In the genomic region with DNA sequence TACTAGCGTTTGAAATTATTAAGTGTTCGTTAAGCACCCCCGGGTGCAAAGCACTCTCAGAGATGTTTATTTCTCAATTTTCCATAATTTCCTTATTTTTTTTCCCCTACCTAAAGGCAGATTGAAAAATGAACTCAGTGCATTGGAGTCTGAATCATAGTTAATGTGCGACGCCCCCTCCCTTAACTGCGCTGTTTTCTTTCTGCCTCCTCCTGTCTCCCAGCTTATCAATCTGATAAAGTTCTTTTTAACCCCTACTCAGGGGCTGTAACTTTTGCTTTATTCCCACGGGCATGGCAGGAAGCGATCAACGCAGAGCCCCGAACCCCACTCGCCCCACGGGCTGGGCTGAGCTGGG, we compare ENCODE assay signal across 8 cellular contexts. TPM values are rescaled to one million over a fixed set of nuclear protein-coding genes. Genes with fewer than 3 reads are reported as not detected.
DNase-seq lines count a peak whose midpoint lies in the region; ATAC-seq and TF ChIP-seq lines count a peak whose summit lies in the region.

No MANE protein-coding gene starts in this region.

- peaks cover 4 to 20% of the 10 kb centered on the region in 2 donors for H3K4me1 ChIP-seq in ascending aorta
- H3K4me1 ChIP-seq in right lobe of liver, result peaks cover 0 to 12% (median 0%) of the 10 kb centered on the region in 4 donors
- H3K4me1 ChIP-seq in tibial artery, result peaks cover 0 to 26% (median 14%) of the 10 kb centered on the region in 4 donors

- peaks cover 31% of the 10 kb centered on the region for H3K4me1 Mint-ChIP-seq in activated CD4-positive, alpha-beta T cell treated with anti-CD3 and anti-CD28 coated beads for 36 hours

- H3K9me3 ChIP-seq in ascending aorta (no peaks in the 10 kb centered on the region), right lobe of liver (no peaks in the 10 kb centered on the region), tibial artery (no peaks in the 10 kb centered on the region)

- peaks cover 3% of the 10 kb centered on the region for H3K36me3 Mint-ChIP-seq in activated CD4-positive, alpha-beta T cell treated with anti-CD3 and anti-CD28 coated beads for 36 hours (ENCODE audit: low read depth)

- TF ChIP-seq CTCF in ascending aorta (IDR thresholded peaks at IDR 0.05), result no peak
- TF ChIP-seq CTCF in right lobe of liver (IDR thresholded peaks at IDR 0.05), result no peak
- no peak for TF ChIP-seq CTCF in tibial artery (IDR thresholded peaks at IDR 0.05)

- H3K27me3 ChIP-seq in ascending aorta (no peaks in the 10 kb centered on the region), right lobe of liver (peaks cover 0 to 18% of the 10 kb centered on the region in 2 donors), tibial artery (peaks cover 0 to 56% of the 10 kb centered on the region in 2 donors)

- peak overlapping the region; percentile 65 for H3K4me3 Mint-ChIP-seq in activated CD4-positive, alpha-beta T cell treated with anti-CD3 and anti-CD28 coated beads for 36 hours

- H3K4me3 ChIP-seq in ascending aorta (peak overlapping the region; percentile 63 to 66), right lobe of liver (peak overlapping the region; percentile 21 to 52 (median 29)), tibial artery (peak overlapping the region; percentile 27 to 47)

- no peaks in the 10 kb centered on the region for H3K36me3 ChIP-seq in ascending aorta
- H3K36me3 ChIP-seq in right lobe of liver, result no peaks in the 10 kb centered on the region
- no peaks in the 10 kb centered on the region for H3K36me3 ChIP-seq in tibial artery

- no peaks in the 10 kb centered on the region for H3K27me3 Mint-ChIP-seq in activated CD4-positive, alpha-beta T cell treated with anti-CD3 and anti-CD28 coated beads for 36 hours

- peak; percentile 8 for ATAC-seq in activated CD4-positive, alpha-beta T cell treated with anti-CD3 and anti-CD28 coated beads for 36 hours
- ATAC-seq in right lobe of liver (no peak), GM21737 (IDR thresholded peaks at IDR 0.05; ENCODE audit: unreplicated experiment) (no peak), HG02798 (IDR thresholded peaks at IDR 0.05; ENCODE audit: poor library complexity, unreplicated experiment) (no peak)

- CTCF ChIA-PET in activated CD4-positive, alpha-beta T cell treated with anti-CD3 and anti-CD28 coated beads for 36 hours (lab: Charles Lee), result interaction anchor here (0.6 to 4.4 kb wide), 32 partner anchors 9 to 740 kb away, joined by 3 to 36 read pairs (median 4); a partner anchor contains a TSS

- WGBS in right lobe of liver (ENCODE audit: insufficient coverage, low coverage, low lambda C conversion rate, missing lambda C conversion rate), result 20% methylated on average over 10 of the region's 12 CpGs

- intact Hi-C loops in activated CD4-positive, alpha-beta T cell treated with anti-CD3 and anti-CD28 coated beads for 36 hours (cut with DNase I, micrococcal nuclease), result loop anchor here (1.0 to 5.0 kb wide), 6 partner anchors 134 to 572 kb away; a partner anchor contains a TSS
- intact Hi-C loops in ascending aorta (cut with DNase I) (loop anchor here (1.0 kb wide), 2 partner anchors 134 to 352 kb away; no protein-coding TSS in a partner anchor), right lobe of liver (cut with DNase I) (loop anchor here (5.0 to 10.0 kb wide), 3 partner anchors 127 to 355 kb away; no protein-coding TSS in a partner anchor), tibial artery (cut with DNase I; ENCODE audit: low total_unique reads) (loop anchor here (2.0 to 5.0 kb wide), 2 partner anchors 135 to 351 kb away; no protein-coding TSS in a partner anchor)

- H3K27ac Mint-ChIP-seq in activated CD4-positive, alpha-beta T cell treated with anti-CD3 and anti-CD28 coated beads for 36 hours, result peak overlapping the region; percentile 38

- no peak for DNase-seq in activated CD4-positive, alpha-beta T cell treated with anti-CD3 and anti-CD28 coated beads for 36 hours
- no peak for DNase-seq in activated CD4-positive, alpha-beta T cell treated with anti-CD3 and anti-CD28 coated beads, Interleukin-2, amount 50 U/mL, for 48 hours
- DNase-seq in ascending aorta (ENCODE audit: low spot score in 2 of 2) (no peak), right lobe of liver (no peak), tibial artery (no peak), EL (no peak)

- POLR2A ChIA-PET in activated CD4-positive, alpha-beta T cell treated with anti-CD3 and anti-CD28 coated beads for 36 hours (lab: Charles Lee), result interaction anchor here (0.6 to 1.4 kb wide), 2 partner anchors 99 to 191 kb away, joined by 4 read pairs; no protein-coding TSS in a partner anchor

- H3K27ac ChIP-seq in ascending aorta (no peak overlapping the region), right lobe of liver (no peak overlapping the region), tibial artery (no peak overlapping the region)

- no peak for TF ChIP-seq POLR2A in right lobe of liver (IDR thresholded peaks at IDR 0.05)

- no peaks in the 10 kb centered on the region for H3K9me3 Mint-ChIP-seq in activated CD4-positive, alpha-beta T cell treated with anti-CD3 and anti-CD28 coated beads for 36 hours (ENCODE audit: low read depth)

RNA-seq across cellular contexts. Expression of a gene that starts 58.2 kb away (rescaled TPM):
- total RNA-seq in activated CD4-positive, alpha-beta T cell treated with anti-CD3 and anti-CD28 coated beads for 36 hours, result 1 to 10 TPM; 7.0 to 8.6 TPM
- total RNA-seq in ascending aorta (0.53 TPM), right lobe of liver (under 1 TPM; 0.04 to 0.25 (median 0.07) TPM)
